ENCODE assay signal across 2 cellular contexts in genomic region chr13:113329656-113330312, GRCh38.
TF ChIP-seq lines count a peak whose summit lies in the region.

No MANE protein-coding gene starts in this region.

TF ChIP-seq in HEK293, 187 proteins besides CTCF, POLR2A, EP300 and RAD21:
- TF ChIP-seq ZNF416 (tag by site-specific recombination; IDR thresholded peaks at IDR 0.05) (no peak), ZNF561 (tag by site-specific recombination; IDR thresholded peaks at IDR 0.05; ENCODE audit: borderline replicate concordance) (no peak), ZNF571 (tag by site-specific recombination; IDR thresholded peaks at IDR 0.05) (no peak), ZEB2 (tag by site-specific recombination; IDR thresholded peaks at IDR 0.05) (peak; percentile 45; the same call in 1 of the 2 replicates)

TF ChIP-seq in endothelial cell of umbilical vein, 7 proteins besides CTCF, POLR2A, EP300 and RAD21:
- TF ChIP-seq MAX (IDR thresholded peaks at IDR 0.05; ENCODE audit: insufficient read depth, insufficient read length) = no peak
- peak; percentile 9 for TF ChIP-seq GATA2 (IDR thresholded peaks at IDR 0.05; ENCODE audit: insufficient read depth, insufficient read length, low read depth, low read length)
